In the genomic region with DNA sequence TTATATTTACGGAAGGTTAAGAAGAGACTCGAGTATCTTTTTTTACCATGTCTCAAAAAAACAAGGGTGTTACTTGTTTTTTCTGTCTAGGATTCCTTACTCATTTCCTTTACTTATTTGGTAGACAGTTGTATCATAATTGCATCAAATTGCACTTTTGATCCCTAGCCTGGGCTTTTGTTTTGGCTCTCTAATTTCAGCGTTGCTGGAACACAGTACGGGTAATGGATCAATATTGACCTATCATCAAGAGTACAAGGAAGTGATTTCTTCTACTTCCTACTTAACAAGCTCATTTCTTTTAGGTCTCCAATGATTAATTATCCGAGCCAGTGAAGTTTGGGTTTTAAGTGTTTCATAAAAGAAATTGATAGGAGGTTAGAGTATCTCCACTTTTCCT, we compare ENCODE assay signal across 16 cellular contexts. TPM values are rescaled to one million over a fixed set of nuclear protein-coding genes. Genes with fewer than 3 reads are reported as not detected.
A peak's percentile ranks its signal among the peaks of the same experiment; 100 is the strongest.
DNase-seq lines count a peak whose midpoint lies in the region; ATAC-seq lines count a peak whose summit lies in the region.
"Had no signal": no experiment of that assay in that cellular context is flagged by ENCODE, and none has a peak within 500 bp of the region (broad histone marks: within the 10 kb centered on the region; RNA-seq: fewer than 3 reads in every experiment).

No MANE protein-coding gene starts in this region.

- intact Hi-C loops in left colon (cut with DNase I, micrococcal nuclease), result no loop called here

- ATAC-seq in left colon, result peak; percentile 51
- ATAC-seq: CD8-positive, alpha-beta T cell; GM23338 had no signal

- DNase-seq in NCI-H748 (lab: John Stamatoyannopoulos, UW; ENCODE audit: unreplicated experiment), result peak; percentile 1
- DNase-seq in NCI-H748 treated with DMSO at 0.1 percent for 48 hours (lab: John Stamatoyannopoulos, UW), result no peak
- DNase-seq in left colon, result no peak
- DNase-seq in mucosa of gallbladder (ENCODE audit: low spot score), result peak; percentile 36
- DNase-seq in NCI-H1930 (lab: John Stamatoyannopoulos, UW), result no peak
- no peak for DNase-seq in NCI-H526 (lab: John Stamatoyannopoulos, UW)
- no peak for DNase-seq in NCI-H2171 treated with DMSO at 0.1 percent for 48 hours (lab: John Stamatoyannopoulos, UW)
- DNase-seq: CD8-positive, alpha-beta T cell; COR-L47; DMS153; DMS79 treated with DMSO at 0.1 percent for 48 hours; EL; H7 had no signal

RNA-seq across cellular contexts. Expression of gene AIMP1, which starts 16.8 kb away (rescaled TPM):
- total RNA-seq in left colon (10 to 100 TPM; 40.6 to 50.8 TPM), mucosa of gallbladder (46.0 TPM)

RNA-seq across cellular contexts. Expression of gene TBCK, which starts 17.2 kb away (rescaled TPM):
- 10 to 100 TPM; 28.1 to 29.2 TPM for total RNA-seq in left colon
- total RNA-seq in mucosa of gallbladder, result 70.6 TPM

RNA-seq across cellular contexts. Expression of gene GIMD1, which starts 35.4 kb away (rescaled TPM):
- not detected for total RNA-seq in left colon
- total RNA-seq in mucosa of gallbladder, result 34.1 TPM
- total RNA-seq: A673; CD8-positive, alpha-beta T cell; GM23338; H7; HT-29 had no signal

Comparison
In these comparisons a context has a peak if more than half of its experiments do, and no peak if none do; other contexts are left out.
1. DNase-seq: peak in NCI-H748 (single experiment) and mucosa of gallbladder (single experiment); none in NCI-H748 treated with DMSO at 0.1 percent for 48 hours (single experiment), left colon (0 of 2), NCI-H1930 (0 of 2), NCI-H526 (0 of 2) and NCI-H2171 treated with DMSO at 0.1 percent for 48 hours (single experiment).
2. RNA of gene GIMD1, which starts 35.4 kb away (total RNA-seq): 34.1 TPM in mucosa of gallbladder (single experiment); not detected in left colon; every median in the first group is over 10 times any median in the second.